Comparison of ENCODE assay signal across 15 cellular contexts in genomic region chr6:16705403-16705993, GRCh38. TPM values are rescaled to one million over a fixed set of nuclear protein-coding genes. Genes with fewer than 3 reads are reported as not detected.
DNase-seq lines count a peak whose midpoint lies in the region; ATAC-seq and TF ChIP-seq lines count a peak whose summit lies in the region.
"Had no signal": no experiment of that assay in that cellular context is flagged by ENCODE, and none has a peak within 500 bp of the region (broad histone marks: within the 10 kb centered on the region; RNA-seq: fewer than 3 reads in every experiment).

No MANE protein-coding gene starts in this region.

- POLR2A ChIA-PET in HEK293 (lab: Yijun Ruan, JAX): no interaction called here
- POLR2A ChIA-PET in activated naive CD8-positive, alpha-beta T cell treated with anti-CD3 and anti-CD28 coated beads, Interleukin-2, amount 10 ng/mL, durations not matched to agents 7 days and 5 days (lab: Charles Lee): no interaction called here

- no peaks in the 10 kb centered on the region for H3K9me3 ChIP-seq in CD4-positive, CD25-positive, alpha-beta regulatory T cell (ENCODE audit: control insufficient read depth in 2 of 2, low read length in 2 of 2)
- H3K9me3 ChIP-seq in HEK293 (ENCODE audit: control insufficient read depth, insufficient read depth, low read depth, low read length): no peaks in the 10 kb centered on the region
- no peaks in the 10 kb centered on the region for H3K9me3 ChIP-seq in lower lobe of right lung

- peaks cover 31% of the 10 kb centered on the region for H3K4me1 ChIP-seq in CD4-positive, CD25-positive, alpha-beta regulatory T cell (ENCODE audit: control insufficient read depth, insufficient read depth, low read length, poor library complexity, severe bottlenecking)
- H3K4me1 ChIP-seq in HEK293 (ENCODE audit: control insufficient read depth, insufficient read depth, low read length) (peaks cover 10% of the 10 kb centered on the region), lower lobe of right lung (peaks cover 38% of the 10 kb centered on the region)

- peaks cover 0 to 2% (median 0%) of the 10 kb centered on the region in 7 donors for H3K9me3 Mint-ChIP-seq in CD4-positive, CD25-positive, alpha-beta regulatory T cell
- no peaks in the 10 kb centered on the region for H3K9me3 Mint-ChIP-seq in activated naive CD8-positive, alpha-beta T cell treated with anti-CD3 and anti-CD28 coated beads, Interleukin-2, amount 10 ng/mL, durations not matched to agents 7 days and 5 days

- H3K4me1 Mint-ChIP-seq in CD4-positive, CD25-positive, alpha-beta regulatory T cell: peaks cover 39 to 66% (median 55%) of the 10 kb centered on the region in 4 donors
- H3K4me1 Mint-ChIP-seq in activated naive CD8-positive, alpha-beta T cell treated with anti-CD3 and anti-CD28 coated beads, Interleukin-2, amount 10 ng/mL, durations not matched to agents 7 days and 5 days: peaks cover 41% of the 10 kb centered on the region

- ATAC-seq in CD4-positive, CD25-positive, alpha-beta regulatory T cell (ENCODE audit: low read depth in 2 of 2): no peak
- ATAC-seq in activated naive CD8-positive, alpha-beta T cell treated with anti-CD3 and anti-CD28 coated beads, Interleukin-2, amount 10 ng/mL, durations not matched to agents 7 days and 5 days (ENCODE audit: low read depth): no peak
- ATAC-seq in lower lobe of right lung (peak; percentile 49), GM19463 (IDR thresholded peaks at IDR 0.05; ENCODE audit: unreplicated experiment) (no peak)

- H3K27ac ChIP-seq in CD4-positive, CD25-positive, alpha-beta regulatory T cell (ENCODE audit: insufficient read depth, low read length, poor library complexity, severe bottlenecking): no peak overlapping the region
- H3K27ac ChIP-seq in HEK293 (ENCODE audit: extremely low read depth, low read depth, low read length): no peak overlapping the region
- H3K27ac ChIP-seq in lower lobe of right lung: no peak overlapping the region
- H3K27ac ChIP-seq: brain microvascular endothelial cell, WERI-Rb-1 had no signal

- no peaks in the 10 kb centered on the region for H3K27me3 ChIP-seq in CD4-positive, CD25-positive, alpha-beta regulatory T cell (ENCODE audit: control insufficient read depth, insufficient read depth, low read length)
- H3K27me3 ChIP-seq in lower lobe of right lung (ENCODE audit: low read depth): no peaks in the 10 kb centered on the region
- H3K27me3 ChIP-seq: brain microvascular endothelial cell had no signal

- no peak for DNase-seq in CD4-positive, CD25-positive, alpha-beta regulatory T cell
- no peak for DNase-seq in activated naive CD8-positive, alpha-beta T cell treated with anti-CD3 and anti-CD28 coated beads, Interleukin-2, amount 10 ng/mL, durations not matched to agents 7 days and 5 days
- no peak for DNase-seq in lower lobe of right lung
- no peak for DNase-seq in head of caudate nucleus
- DNase-seq in A172 (ENCODE audit: low spot score): no peak
- DNase-seq: left cardiac atrium, NCI-H187 treated with DMSO at 0.1 percent for 48 hours, NCI-H748 treated with DMSO at 0.1 percent for 48 hours, SIG-M5, substantia nigra, WERI-Rb-1 had no signal

- peak overlapping the region; percentile 7 to 59 (median 26) for H3K4me3 Mint-ChIP-seq in CD4-positive, CD25-positive, alpha-beta regulatory T cell
- H3K4me3 Mint-ChIP-seq in activated naive CD8-positive, alpha-beta T cell treated with anti-CD3 and anti-CD28 coated beads, Interleukin-2, amount 10 ng/mL, durations not matched to agents 7 days and 5 days: no peak overlapping the region

- no peaks in the 10 kb centered on the region for H3K27me3 Mint-ChIP-seq in CD4-positive, CD25-positive, alpha-beta regulatory T cell
- no peaks in the 10 kb centered on the region for H3K27me3 Mint-ChIP-seq in activated naive CD8-positive, alpha-beta T cell treated with anti-CD3 and anti-CD28 coated beads, Interleukin-2, amount 10 ng/mL, durations not matched to agents 7 days and 5 days

- no peaks in the 10 kb centered on the region for H3K36me3 ChIP-seq in CD4-positive, CD25-positive, alpha-beta regulatory T cell (ENCODE audit: control insufficient read depth, insufficient read depth, low read length)
- no peaks in the 10 kb centered on the region for H3K36me3 ChIP-seq in HEK293 (ENCODE audit: control insufficient read depth in 2 of 2, insufficient read depth in 1 of 2, low read length in 2 of 2)
- H3K36me3 ChIP-seq in lower lobe of right lung: no peaks in the 10 kb centered on the region
- H3K36me3 ChIP-seq: brain microvascular endothelial cell, WERI-Rb-1 had no signal

- intact Hi-C loops in lower lobe of right lung (cut with DNase I) (no loop called here), head of caudate nucleus (cut with DNase I) (no loop called here)

- peak overlapping the region in 2 of 3 donors; percentile 0 to 60 for H3K27ac Mint-ChIP-seq in CD4-positive, CD25-positive, alpha-beta regulatory T cell
- peak overlapping the region; percentile 23 for H3K27ac Mint-ChIP-seq in activated naive CD8-positive, alpha-beta T cell treated with anti-CD3 and anti-CD28 coated beads, Interleukin-2, amount 10 ng/mL, durations not matched to agents 7 days and 5 days
- H3K27ac Mint-ChIP-seq: IgD-negative memory B cell had no signal

- H3K4me3 ChIP-seq in CD4-positive, CD25-positive, alpha-beta regulatory T cell (ENCODE audit: low read depth, low read length): no peak overlapping the region
- H3K4me3 ChIP-seq in HEK293 (ENCODE audit: low read depth, low read length) (no peak overlapping the region), lower lobe of right lung (no peak overlapping the region)

- CTCF ChIA-PET in HEK293 (lab: Yijun Ruan, JAX): no interaction called here

- TF ChIP-seq CTCF in HEK293 (tag by site-specific recombination; IDR thresholded peaks at IDR 0.05) (no peak), lower lobe of right lung (IDR thresholded peaks at IDR 0.05) (no peak)

- peaks cover 6% of the 10 kb centered on the region for H3K36me3 Mint-ChIP-seq in CD4-positive, CD25-positive, alpha-beta regulatory T cell
- H3K36me3 Mint-ChIP-seq in activated naive CD8-positive, alpha-beta T cell treated with anti-CD3 and anti-CD28 coated beads, Interleukin-2, amount 10 ng/mL, durations not matched to agents 7 days and 5 days: peaks cover 10% of the 10 kb centered on the region

TF ChIP-seq in HEK293, 187 proteins besides CTCF, POLR2A, EP300 and RAD21 (continues in another document):
- TF ChIP-seq BCL11A (tag by site-specific recombination; IDR thresholded peaks at IDR 0.05; ENCODE audit: low read depth): no peak
- no peak for TF ChIP-seq ZFP3 (tag by site-specific recombination; IDR thresholded peaks at IDR 0.05; ENCODE audit: low read depth)
- no peak for TF ChIP-seq PRDM2 (tag by site-specific recombination; IDR thresholded peaks at IDR 0.05; ENCODE audit: borderline replicate concordance)
- TF ChIP-seq PRDM1 (tag by site-specific recombination; IDR thresholded peaks at IDR 0.05): no peak
- no peak for TF ChIP-seq ZNF174 (tag by site-specific recombination; IDR thresholded peaks at IDR 0.05)

RNA-seq across cellular contexts. Expression of gene ATXN1, which starts 55.8 kb away (rescaled TPM):
- 191 TPM for total RNA-seq in CD4-positive, CD25-positive, alpha-beta regulatory T cell
- 10 to 100 TPM; 15.8 to 22.9 (median 18.9) TPM for polyA plus RNA-seq in CD4-positive, CD25-positive, alpha-beta regulatory T cell
- 10 to 100 TPM; 63.6 to 67.2 TPM for total RNA-seq in activated naive CD8-positive, alpha-beta T cell treated with anti-CD3 and anti-CD28 coated beads, Interleukin-2, amount 10 ng/mL, durations not matched to agents 7 days and 5 days
- 75.9 TPM for total RNA-seq in lower lobe of right lung
- total RNA-seq in A172 (2014; rRNA removed; shearing (Covaris generic)): 11.4 and 12.4 TPM in 2 replicates

Comparison
In these comparisons a context has a peak if more than half of its experiments do, and no peak if none do; other contexts are left out.
1. ATAC-seq: peak in lower lobe of right lung (2 of 2); none in CD4-positive, CD25-positive, alpha-beta regulatory T cell (0 of 2), activated naive CD8-positive, alpha-beta T cell treated with anti-CD3 and anti-CD28 coated beads, Interleukin-2, amount 10 ng/mL, durations not matched to agents 7 days and 5 days (single experiment) and GM19463 (single experiment).